In the genomic region with DNA sequence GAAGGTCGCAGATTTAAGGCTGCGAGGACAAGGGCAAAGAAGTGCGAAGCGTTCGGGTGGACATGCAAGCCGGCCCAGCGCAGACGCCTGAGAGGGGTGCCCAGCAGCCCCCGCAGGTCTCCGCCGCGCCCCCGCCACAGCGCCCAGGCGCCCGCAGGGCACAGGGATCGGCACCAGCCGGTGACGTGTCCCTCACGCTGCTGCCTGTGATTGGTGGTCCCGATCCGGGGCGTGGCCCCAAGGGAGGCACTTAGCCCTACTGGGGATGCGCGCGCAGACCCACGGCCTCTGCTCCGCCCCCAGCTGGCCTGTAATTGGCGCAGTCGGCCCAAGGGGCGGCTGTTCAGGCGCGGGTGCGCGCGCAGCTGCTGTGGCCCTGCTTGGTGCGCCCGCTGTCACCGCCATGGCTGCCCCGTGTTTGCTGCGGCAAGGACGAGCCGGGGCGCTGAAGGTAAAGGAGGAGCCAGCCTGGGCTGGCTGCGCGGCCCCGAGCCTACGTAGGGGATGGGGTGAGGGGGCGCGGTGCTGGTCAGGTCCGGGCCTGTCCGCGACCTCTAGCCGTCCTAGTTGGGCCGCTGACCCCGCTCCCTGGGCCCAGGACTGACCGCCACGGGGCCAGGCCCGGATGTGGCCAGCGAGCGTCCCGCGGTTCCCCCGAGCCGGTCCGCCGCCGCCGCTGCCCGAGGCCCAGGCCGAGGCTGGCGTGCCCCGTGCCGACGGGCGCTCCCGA, we compare ENCODE assay signal across 1 cellular context.
TF ChIP-seq lines count a peak whose summit lies in the region.

A gene (plus strand): TSS at position 379 of the 730 bp plus-strand sequence. CDS start 25 bp downstream, at position 404.

TF ChIP-seq in K562, 482 proteins besides CTCF, POLR2A, EP300 and RAD21 (continued from another document and continues in another):
- TF ChIP-seq, protein P1, sequence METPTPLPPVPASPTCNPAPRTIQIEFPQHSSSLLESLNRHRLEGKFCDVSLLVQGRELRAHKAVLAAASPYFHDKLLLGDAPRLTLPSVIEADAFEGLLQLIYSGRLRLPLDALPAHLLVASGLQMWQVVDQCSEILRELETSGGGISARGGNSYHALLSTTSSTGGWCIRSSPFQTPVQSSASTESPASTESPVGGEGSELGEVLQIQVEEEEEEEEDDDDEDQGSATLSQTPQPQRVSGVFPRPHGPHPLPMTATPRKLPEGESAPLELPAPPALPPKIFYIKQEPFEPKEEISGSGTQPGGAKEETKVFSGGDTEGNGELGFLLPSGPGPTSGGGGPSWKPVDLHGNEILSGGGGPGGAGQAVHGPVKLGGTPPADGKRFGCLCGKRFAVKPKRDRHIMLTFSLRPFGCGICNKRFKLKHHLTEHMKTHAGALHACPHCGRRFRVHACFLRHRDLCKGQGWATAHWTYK (CRISPR knock-in tag; IDR thresholded peaks at IDR 0.05) = peak; percentile 45; the same call in 1 of the 2 replicates
- TF ChIP-seq, protein P2, sequence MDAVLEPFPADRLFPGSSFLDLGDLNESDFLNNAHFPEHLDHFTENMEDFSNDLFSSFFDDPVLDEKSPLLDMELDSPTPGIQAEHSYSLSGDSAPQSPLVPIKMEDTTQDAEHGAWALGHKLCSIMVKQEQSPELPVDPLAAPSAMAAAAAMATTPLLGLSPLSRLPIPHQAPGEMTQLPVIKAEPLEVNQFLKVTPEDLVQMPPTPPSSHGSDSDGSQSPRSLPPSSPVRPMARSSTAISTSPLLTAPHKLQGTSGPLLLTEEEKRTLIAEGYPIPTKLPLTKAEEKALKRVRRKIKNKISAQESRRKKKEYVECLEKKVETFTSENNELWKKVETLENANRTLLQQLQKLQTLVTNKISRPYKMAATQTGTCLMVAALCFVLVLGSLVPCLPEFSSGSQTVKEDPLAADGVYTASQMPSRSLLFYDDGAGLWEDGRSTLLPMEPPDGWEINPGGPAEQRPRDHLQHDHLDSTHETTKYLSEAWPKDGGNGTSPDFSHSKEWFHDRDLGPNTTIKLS (IDR thresholded peaks at IDR 0.05; ENCODE audit: borderline replicate concordance, low read depth) = peak; percentile 68
- 0 out of 2 replicates have a peak, but pooled peaks have one; percentile 45 for TF ChIP-seq STAG1 (CRISPR knock-in tag; IDR thresholded peaks at IDR 0.05; ENCODE audit: borderline replicate concordance)
- no peak for TF ChIP-seq PTRF (tag; IDR thresholded peaks at IDR 0.05)
- no peak for TF ChIP-seq BCL6 (CRISPR knock-in tag; IDR thresholded peaks at IDR 0.05)
- TF ChIP-seq, protein P3, sequence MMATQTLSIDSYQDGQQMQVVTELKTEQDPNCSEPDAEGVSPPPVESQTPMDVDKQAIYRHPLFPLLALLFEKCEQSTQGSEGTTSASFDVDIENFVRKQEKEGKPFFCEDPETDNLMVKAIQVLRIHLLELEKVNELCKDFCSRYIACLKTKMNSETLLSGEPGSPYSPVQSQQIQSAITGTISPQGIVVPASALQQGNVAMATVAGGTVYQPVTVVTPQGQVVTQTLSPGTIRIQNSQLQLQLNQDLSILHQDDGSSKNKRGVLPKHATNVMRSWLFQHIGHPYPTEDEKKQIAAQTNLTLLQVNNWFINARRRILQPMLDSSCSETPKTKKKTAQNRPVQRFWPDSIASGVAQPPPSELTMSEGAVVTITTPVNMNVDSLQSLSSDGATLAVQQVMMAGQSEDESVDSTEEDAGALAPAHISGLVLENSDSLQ (IDR thresholded peaks at IDR 0.05) = peak; percentile 88
- no peak for TF ChIP-seq ZNF766 (CRISPR knock-in tag; conservative IDR thresholded peaks at IDR 0.05)
- peak; percentile 16 to 81; a peak in 2 of 4 replicates for TF ChIP-seq SRF (CRISPR knock-in tag; IDR thresholded peaks at IDR 0.05)
- no peak for TF ChIP-seq SMC3 (conservative IDR thresholded peaks at IDR 0.05; ENCODE audit: insufficient read depth, low read depth, low read length)
- TF ChIP-seq, protein P4, sequence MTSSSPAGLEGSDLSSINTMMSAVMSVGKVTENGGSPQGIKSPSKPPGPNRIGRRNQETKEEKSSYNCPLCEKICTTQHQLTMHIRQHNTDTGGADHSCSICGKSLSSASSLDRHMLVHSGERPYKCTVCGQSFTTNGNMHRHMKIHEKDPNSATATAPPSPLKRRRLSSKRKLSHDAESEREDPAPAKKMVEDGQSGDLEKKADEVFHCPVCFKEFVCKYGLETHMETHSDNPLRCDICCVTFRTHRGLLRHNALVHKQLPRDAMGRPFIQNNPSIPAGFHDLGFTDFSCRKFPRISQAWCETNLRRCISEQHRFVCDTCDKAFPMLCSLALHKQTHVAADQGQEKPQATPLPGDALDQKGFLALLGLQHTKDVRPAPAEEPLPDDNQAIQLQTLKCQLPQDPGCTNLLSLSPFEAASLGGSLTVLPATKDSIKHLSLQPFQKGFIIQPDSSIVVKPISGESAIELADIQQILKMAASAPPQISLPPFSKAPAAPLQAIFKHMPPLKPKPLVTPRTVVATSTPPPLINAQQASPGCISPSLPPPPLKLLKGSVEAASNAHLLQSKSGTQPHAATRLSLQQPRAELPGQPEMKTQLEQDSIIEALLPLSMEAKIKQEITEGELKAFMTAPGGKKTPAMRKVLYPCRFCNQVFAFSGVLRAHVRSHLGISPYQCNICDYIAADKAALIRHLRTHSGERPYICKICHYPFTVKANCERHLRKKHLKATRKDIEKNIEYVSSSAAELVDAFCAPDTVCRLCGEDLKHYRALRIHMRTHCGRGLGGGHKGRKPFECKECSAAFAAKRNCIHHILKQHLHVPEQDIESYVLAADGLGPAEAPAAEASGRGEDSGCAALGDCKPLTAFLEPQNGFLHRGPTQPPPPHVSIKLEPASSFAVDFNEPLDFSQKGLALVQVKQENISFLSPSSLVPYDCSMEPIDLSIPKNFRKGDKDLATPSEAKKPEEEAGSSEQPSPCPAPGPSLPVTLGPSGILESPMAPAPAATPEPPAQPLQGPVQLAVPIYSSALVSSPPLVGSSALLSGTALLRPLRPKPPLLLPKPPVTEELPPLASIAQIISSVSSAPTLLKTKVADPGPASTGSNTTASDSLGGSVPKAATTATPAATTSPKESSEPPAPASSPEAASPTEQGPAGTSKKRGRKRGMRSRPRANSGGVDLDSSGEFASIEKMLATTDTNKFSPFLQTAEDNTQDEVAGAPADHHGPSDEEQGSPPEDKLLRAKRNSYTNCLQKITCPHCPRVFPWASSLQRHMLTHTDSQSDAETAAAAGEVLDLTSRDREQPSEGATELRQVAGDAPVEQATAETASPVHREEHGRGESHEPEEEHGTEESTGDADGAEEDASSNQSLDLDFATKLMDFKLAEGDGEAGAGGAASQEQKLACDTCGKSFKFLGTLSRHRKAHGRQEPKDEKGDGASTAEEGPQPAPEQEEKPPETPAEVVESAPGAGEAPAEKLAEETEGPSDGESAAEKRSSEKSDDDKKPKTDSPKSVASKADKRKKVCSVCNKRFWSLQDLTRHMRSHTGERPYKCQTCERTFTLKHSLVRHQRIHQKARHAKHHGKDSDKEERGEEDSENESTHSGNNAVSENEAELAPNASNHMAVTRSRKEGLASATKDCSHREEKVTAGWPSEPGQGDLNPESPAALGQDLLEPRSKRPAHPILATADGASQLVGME (CRISPR knock-in tag; IDR thresholded peaks at IDR 0.05) = 0 out of 2 replicates have a peak, but pooled peaks have one; percentile 56
- no peak for TF ChIP-seq ZNF79 (CRISPR knock-in tag; IDR thresholded peaks at IDR 0.05; ENCODE audit: low read depth)
- peak; percentile 91 for TF ChIP-seq TBP (optimal IDR thresholded peaks at IDR 0.05; ENCODE audit: low read depth, low read length)
- no peak for TF ChIP-seq TEAD4 (IDR thresholded peaks at IDR 0.05; ENCODE audit: low read length)
- peak; percentile 81; the same call in 1 of the 2 replicates for TF ChIP-seq TEAD4 (CRISPR knock-in tag; IDR thresholded peaks at IDR 0.05; ENCODE audit: borderline replicate concordance)
- TF ChIP-seq KDM5B (IDR thresholded peaks at IDR 0.05; ENCODE audit: insufficient replicate concordance, low read depth, low read length) = peak; percentile 97
- TF ChIP-seq ZNF232 (CRISPR knock-in tag; IDR thresholded peaks at IDR 0.05) = peak; percentile 46; the same call in 1 of the 2 replicates
- TF ChIP-seq ZNF57 (CRISPR knock-in tag; IDR thresholded peaks at IDR 0.05) = peak; percentile 43; the same call in 1 of the 2 replicates
- peak; percentile 74; the same call in 1 of the 2 replicates for TF ChIP-seq ZNF695 (CRISPR knock-in tag; IDR thresholded peaks at IDR 0.05)
- TF ChIP-seq, protein P5, sequence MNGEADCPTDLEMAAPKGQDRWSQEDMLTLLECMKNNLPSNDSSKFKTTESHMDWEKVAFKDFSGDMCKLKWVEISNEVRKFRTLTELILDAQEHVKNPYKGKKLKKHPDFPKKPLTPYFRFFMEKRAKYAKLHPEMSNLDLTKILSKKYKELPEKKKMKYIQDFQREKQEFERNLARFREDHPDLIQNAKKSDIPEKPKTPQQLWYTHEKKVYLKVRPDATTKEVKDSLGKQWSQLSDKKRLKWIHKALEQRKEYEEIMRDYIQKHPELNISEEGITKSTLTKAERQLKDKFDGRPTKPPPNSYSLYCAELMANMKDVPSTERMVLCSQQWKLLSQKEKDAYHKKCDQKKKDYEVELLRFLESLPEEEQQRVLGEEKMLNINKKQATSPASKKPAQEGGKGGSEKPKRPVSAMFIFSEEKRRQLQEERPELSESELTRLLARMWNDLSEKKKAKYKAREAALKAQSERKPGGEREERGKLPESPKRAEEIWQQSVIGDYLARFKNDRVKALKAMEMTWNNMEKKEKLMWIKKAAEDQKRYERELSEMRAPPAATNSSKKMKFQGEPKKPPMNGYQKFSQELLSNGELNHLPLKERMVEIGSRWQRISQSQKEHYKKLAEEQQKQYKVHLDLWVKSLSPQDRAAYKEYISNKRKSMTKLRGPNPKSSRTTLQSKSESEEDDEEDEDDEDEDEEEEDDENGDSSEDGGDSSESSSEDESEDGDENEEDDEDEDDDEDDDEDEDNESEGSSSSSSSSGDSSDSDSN (IDR thresholded peaks at IDR 0.05; ENCODE audit: borderline replicate concordance in 1 of 2, low read depth in 2 of 2, low read length in 2 of 2) = peak; percentile 75 to 95; a peak in 3 of 4 replicates
- TF ChIP-seq POLR2AphosphoS5 (IDR thresholded peaks at IDR 0.05; ENCODE audit: control insufficient read depth, insufficient read depth, low read depth, low read length) = peak; percentile 89
- peak; percentile 56; the same call in 1 of the 2 replicates for TF ChIP-seq KDM2B (CRISPR knock-in tag; IDR thresholded peaks at IDR 0.05)
- TF ChIP-seq ESRRA (IDR thresholded peaks at IDR 0.05; ENCODE audit: borderline replicate concordance, low read depth) = peak; percentile 97
- TF ChIP-seq STAT5A (IDR thresholded peaks at IDR 0.05; ENCODE audit: borderline replicate concordance, low read length) = 0 out of 2 replicates have a peak, but pooled peaks have one; percentile 9
- peak; percentile 66; the same call in 1 of the 2 replicates for TF ChIP-seq GTF2F1 (IDR thresholded peaks at IDR 0.05; ENCODE audit: low read depth, low read length)
- TF ChIP-seq MYC (IDR thresholded peaks at IDR 0.05; ENCODE audit: low read depth, low read length) = peak; percentile 80
- TF ChIP-seq MYC (CRISPR knock-in tag; IDR thresholded peaks at IDR 0.05; ENCODE audit: borderline replicate concordance, low read depth) = peak; percentile 27; the same call in 1 of the 2 replicates
- no peak for TF ChIP-seq ZNF668 (CRISPR knock-in tag; IDR thresholded peaks at IDR 0.05)
- TF ChIP-seq LARP7 (IDR thresholded peaks at IDR 0.05) = no peak
- peak; percentile 73 for TF ChIP-seq GABPB1 (CRISPR knock-in tag; IDR thresholded peaks at IDR 0.05)
- TF ChIP-seq JUND (IDR thresholded peaks at IDR 0.05; ENCODE audit: borderline replicate concordance, low read depth, low read length) = peak; percentile 70
- no peak; the same call in 2 of the 3 replicates for TF ChIP-seq JUND (tag; IDR thresholded peaks at IDR 0.05; ENCODE audit: borderline replicate concordance, low read depth, low read length)
- TF ChIP-seq, protein P6, sequence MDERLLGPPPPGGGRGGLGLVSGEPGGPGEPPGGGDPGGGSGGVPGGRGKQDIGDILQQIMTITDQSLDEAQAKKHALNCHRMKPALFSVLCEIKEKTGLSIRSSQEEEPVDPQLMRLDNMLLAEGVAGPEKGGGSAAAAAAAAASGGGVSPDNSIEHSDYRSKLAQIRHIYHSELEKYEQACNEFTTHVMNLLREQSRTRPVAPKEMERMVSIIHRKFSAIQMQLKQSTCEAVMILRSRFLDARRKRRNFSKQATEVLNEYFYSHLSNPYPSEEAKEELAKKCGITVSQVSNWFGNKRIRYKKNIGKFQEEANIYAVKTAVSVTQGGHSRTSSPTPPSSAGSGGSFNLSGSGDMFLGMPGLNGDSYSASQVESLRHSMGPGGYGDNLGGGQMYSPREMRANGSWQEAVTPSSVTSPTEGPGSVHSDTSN (CRISPR knock-in tag; IDR thresholded peaks at IDR 0.05; ENCODE audit: low read depth) = peak; percentile 41
- TF ChIP-seq, protein P6 (tag; conservative IDR thresholded peaks at IDR 0.05; ENCODE audit: low read depth) = no peak
- no peak for TF ChIP-seq CBX5 (IDR thresholded peaks at IDR 0.05; ENCODE audit: borderline replicate concordance, low read depth)
- TF ChIP-seq, protein P7, sequence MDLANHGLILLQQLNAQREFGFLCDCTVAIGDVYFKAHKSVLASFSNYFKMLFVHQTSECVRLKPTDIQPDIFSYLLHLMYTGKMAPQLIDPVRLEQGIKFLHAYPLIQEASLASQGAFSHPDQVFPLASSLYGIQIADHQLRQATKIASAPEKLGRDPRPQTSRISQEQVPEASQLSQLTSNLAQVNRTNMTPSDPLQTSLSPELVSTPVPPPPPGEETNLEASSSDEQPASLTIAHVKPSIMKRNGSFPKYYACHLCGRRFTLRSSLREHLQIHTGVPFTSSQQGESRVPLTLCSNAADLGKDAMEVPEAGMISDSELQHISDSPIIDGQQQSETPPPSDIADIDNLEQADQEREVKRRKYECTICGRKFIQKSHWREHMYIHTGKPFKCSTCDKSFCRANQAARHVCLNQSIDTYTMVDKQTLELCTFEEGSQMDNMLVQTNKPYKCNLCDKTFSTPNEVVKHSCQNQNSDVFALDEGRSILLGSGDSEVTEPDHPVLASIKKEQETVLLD (IDR thresholded peaks at IDR 0.05) = peak; percentile 90
- TF ChIP-seq, protein P8, sequence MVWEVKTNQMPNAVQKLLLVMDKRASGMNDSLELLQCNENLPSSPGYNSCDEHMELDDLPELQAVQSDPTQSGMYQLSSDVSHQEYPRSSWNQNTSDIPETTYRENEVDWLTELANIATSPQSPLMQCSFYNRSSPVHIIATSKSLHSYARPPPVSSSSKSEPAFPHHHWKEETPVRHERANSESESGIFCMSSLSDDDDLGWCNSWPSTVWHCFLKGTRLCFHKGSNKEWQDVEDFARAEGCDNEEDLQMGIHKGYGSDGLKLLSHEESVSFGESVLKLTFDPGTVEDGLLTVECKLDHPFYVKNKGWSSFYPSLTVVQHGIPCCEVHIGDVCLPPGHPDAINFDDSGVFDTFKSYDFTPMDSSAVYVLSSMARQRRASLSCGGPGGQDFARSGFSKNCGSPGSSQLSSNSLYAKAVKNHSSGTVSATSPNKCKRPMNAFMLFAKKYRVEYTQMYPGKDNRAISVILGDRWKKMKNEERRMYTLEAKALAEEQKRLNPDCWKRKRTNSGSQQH (CRISPR knock-in tag; IDR thresholded peaks at IDR 0.05) = 0 out of 2 replicates have a peak, but pooled peaks have one; percentile 33
- peak; percentile 64 for TF ChIP-seq PHF20 (IDR thresholded peaks at IDR 0.05; ENCODE audit: partially characterized antibody)
- no peak for TF ChIP-seq SMARCA5 (IDR thresholded peaks at IDR 0.05)
- no peak for TF ChIP-seq PYGO2 (tag; IDR thresholded peaks at IDR 0.05)
- TF ChIP-seq PHF21A (IDR thresholded peaks at IDR 0.05; ENCODE audit: borderline replicate concordance, low read depth) = 0 out of 2 replicates have a peak, but pooled peaks have one; percentile 31
